Comparison of ENCODE assay signal across 11 cellular contexts in the genomic region with DNA sequence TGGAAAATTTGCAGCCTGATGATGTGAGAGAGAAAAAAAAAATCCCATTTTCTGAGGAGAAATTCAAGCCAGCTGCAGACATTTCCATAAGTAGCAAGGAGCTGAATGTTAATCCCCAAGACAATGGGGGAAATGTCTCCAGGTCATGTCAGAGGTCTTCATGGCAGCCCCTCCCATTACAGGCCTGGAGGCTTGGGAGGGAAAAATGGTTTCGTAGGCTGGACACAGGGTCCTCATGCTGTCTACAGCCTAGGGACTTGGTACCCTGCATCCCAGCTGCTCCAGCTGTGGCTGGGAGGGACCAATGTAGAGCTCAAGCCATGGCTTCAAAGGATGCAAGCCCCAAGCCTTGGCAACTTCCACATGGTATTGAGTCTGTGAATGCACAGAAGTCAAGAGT. TPM values are rescaled to one million over a fixed set of nuclear protein-coding genes. Genes with fewer than 3 reads are reported as not detected.
"Had no signal": no experiment of that assay in that cellular context is flagged by ENCODE, and none has a peak within 500 bp of the region (broad histone marks: within the 10 kb centered on the region; RNA-seq: fewer than 3 reads in every experiment).

No MANE protein-coding gene starts in this region.

- H2AFZ ChIP-seq: GM23248 had no signal

- H3K36me3 ChIP-seq: HAP-1 had no signal

- H3K27ac ChIP-seq: GM23248, HL-60, KMS-11 had no signal

- DNase-seq: GM23248, GOT3, H7, IMR-90, KBM-7 had no signal

- H3K9me3 ChIP-seq: HAP-1 had no signal

- ATAC-seq: HCT116, HepG2 had no signal

- H3K9ac ChIP-seq: GM23248, KMS-11 had no signal

- FAIRE-seq: HepG2 had no signal

- H3K4me2 ChIP-seq: KMS-11 had no signal

- H3K4me1 ChIP-seq: HAP-1 had no signal

- H3K4me3 ChIP-seq: GM23248, HAP-1 had no signal

RNA-seq across cellular contexts. Expression of gene ARHGAP15, which starts 53.5 kb away (rescaled TPM):
- total RNA-seq: GM23248, H7, HepG2, HT1080, IMR-90 had no signal
- polyA plus RNA-seq: GM23248, IMR-90 had no signal
